Comparison of ENCODE assay signal across 1 cellular context in genomic region chr17:27459433-27459832, GRCh38.
TF ChIP-seq lines count a peak whose summit lies in the region.

No MANE protein-coding gene starts in this region.

TF ChIP-seq in K562, 482 proteins besides CTCF, POLR2A, EP300 and RAD21 (continued from another document and continues in another):
- TF ChIP-seq ZBTB2 (IDR thresholded peaks at IDR 0.05) (no peak), NCOA1 (IDR thresholded peaks at IDR 0.05; ENCODE audit: low read depth) (no peak), ZBTB40 (IDR thresholded peaks at IDR 0.05) (no peak), ZBTB40 (CRISPR knock-in tag; IDR thresholded peaks at IDR 0.05) (no peak), ZNF134 (CRISPR knock-in tag; conservative IDR thresholded peaks at IDR 0.05) (no peak), DPF2 (IDR thresholded peaks at IDR 0.05) (no peak), PREB (CRISPR knock-in tag; IDR thresholded peaks at IDR 0.05) (0 out of 2 replicates have a peak, but pooled peaks have one; percentile 21), HDAC1 (IDR thresholded peaks at IDR 0.05) (no peak), NFIX (CRISPR knock-in tag; IDR thresholded peaks at IDR 0.05; ENCODE audit: low read depth) (no peak), BHLHE40 (IDR thresholded peaks at IDR 0.05; ENCODE audit: low read length) (peak; percentile 74), RFX1 (IDR thresholded peaks at IDR 0.05) (no peak), ETV5 (CRISPR knock-in tag; IDR thresholded peaks at IDR 0.05; ENCODE audit: low read depth) (no peak), TBP (optimal IDR thresholded peaks at IDR 0.05; ENCODE audit: low read depth, low read length) (no peak), POLR3G (IDR thresholded peaks at IDR 0.05; ENCODE audit: extremely low read depth, insufficient read length, insufficient replicate concordance) (no peak), MYC (IDR thresholded peaks at IDR 0.05; ENCODE audit: low read depth, low read length) (0 out of 2 replicates have a peak, but pooled peaks have one; percentile 12), MYC (CRISPR knock-in tag; IDR thresholded peaks at IDR 0.05; ENCODE audit: borderline replicate concordance, low read depth) (no peak), YY1 (IDR thresholded peaks at IDR 0.05; ENCODE audit: borderline replicate concordance in 1 of 3, control insufficient read depth in 1 of 3, extremely low read depth in 1 of 3, insufficient read depth in 3 of 3, insufficient read length in 1 of 3, insufficient replicate concordance in 2 of 3, low read depth in 1 of 3, low read length in 2 of 3) (no peak), ZHX1 (conservative IDR thresholded peaks at IDR 0.05; ENCODE audit: low read length) (no peak), ZZZ3 (IDR thresholded peaks at IDR 0.05) (no peak), BMI1 (IDR thresholded peaks at IDR 0.05; ENCODE audit: low read length) (no peak), KLF16 (IDR thresholded peaks at IDR 0.05) (no peak), EHMT2 (IDR thresholded peaks at IDR 0.05) (no peak), HCFC1 (IDR thresholded peaks at IDR 0.05; ENCODE audit: low read depth, low read length) (no peak), CXXC5 (CRISPR knock-in tag; IDR thresholded peaks at IDR 0.05) (0 out of 2 replicates have a peak, but pooled peaks have one; percentile 24), STAT5B (CRISPR knock-in tag; IDR thresholded peaks at IDR 0.05) (no peak), ZNF3 (CRISPR knock-in tag; IDR thresholded peaks at IDR 0.05) (no peak), FOXA3 (CRISPR knock-in tag; conservative IDR thresholded peaks at IDR 0.05 in 1 of 2, IDR thresholded peaks at IDR 0.05 in 1 of 2) (0 out of 4 replicates have a peak, but pooled peaks of 1 of the 2 experiments have one; percentile 15), E2F8 (IDR thresholded peaks at IDR 0.05; ENCODE audit: low read depth, partially characterized antibody) (no peak), MCM2 (IDR thresholded peaks at IDR 0.05; ENCODE audit: low read depth) (no peak), KHSRP (IDR thresholded peaks at IDR 0.05) (no peak), SMARCE1 (IDR thresholded peaks at IDR 0.05) (no peak), RBFOX2 (IDR thresholded peaks at IDR 0.05; ENCODE audit: low read depth, low read length) (peak; percentile 55), ZNF395 (CRISPR knock-in tag; IDR thresholded peaks at IDR 0.05) (no peak), NR2F6 (CRISPR knock-in tag; IDR thresholded peaks at IDR 0.05) (no peak), MAZ (CRISPR knock-in tag; conservative IDR thresholded peaks at IDR 0.05 in 1 of 2, IDR thresholded peaks at IDR 0.05 in 1 of 2) (no peak), ZNF717 (CRISPR knock-in tag; IDR thresholded peaks at IDR 0.05) (no peak), ZNF324 (CRISPR knock-in tag; IDR thresholded peaks at IDR 0.05) (no peak), RNF2 (IDR thresholded peaks at IDR 0.05) (no peak), ZNF696 (CRISPR knock-in tag; conservative IDR thresholded peaks at IDR 0.05) (no peak), SMAD4 (CRISPR knock-in tag; conservative IDR thresholded peaks at IDR 0.05) (0 out of 2 replicates have a peak, but pooled peaks have one; percentile 28), CBX1 (IDR thresholded peaks at IDR 0.05; ENCODE audit: low read depth) (no peak), ARID1B (IDR thresholded peaks at IDR 0.05) (no peak), UBTF (IDR thresholded peaks at IDR 0.05; ENCODE audit: borderline replicate concordance in 1 of 2, low read depth in 2 of 2, low read length in 2 of 2) (0 out of 4 replicates have a peak, but pooled peaks of 1 of the 2 experiments have one; percentile 49), GABPA (tag; conservative IDR thresholded peaks at IDR 0.05; ENCODE audit: low read depth) (no peak), POLR2G (IDR thresholded peaks at IDR 0.05; ENCODE audit: low read depth, low read length) (no peak)
